Comparison of ENCODE assay signal across 15 cellular contexts in genomic region chr5:68282001-68282400, GRCh38.
DNase-seq lines count a peak whose midpoint lies in the region; ATAC-seq, FAIRE-seq and TF ChIP-seq lines count a peak whose summit lies in the region.
"Had no signal": no experiment of that assay in that cellular context is flagged by ENCODE, and none has a peak within 500 bp of the region (broad histone marks: within the 10 kb centered on the region; RNA-seq: fewer than 3 reads in every experiment).

No MANE protein-coding gene starts in this region.

- CTCF ChIA-PET in activated CD8-positive, alpha-beta T cell treated with anti-CD3 and anti-CD28 coated beads for 36 hours (lab: Charles Lee) = interaction anchor here (1.3 to 7.4 kb wide), 4 partner anchors 11 to 181 kb away, joined by 3 to 81 read pairs (median 8); no protein-coding TSS in a partner anchor
- CTCF ChIA-PET in A673 (lab: Charles Lee) = no interaction called here

- H3K27me3 ChIP-seq in lower lobe of right lung (ENCODE audit: low read depth) = no peaks in the 10 kb centered on the region
- no peaks in the 10 kb centered on the region for H3K27me3 ChIP-seq in tibial nerve
- H3K27me3 ChIP-seq in A673 (replicated peaks; ENCODE audit: insufficient read depth, low read depth, low read length, poor library complexity) = no peaks in the 10 kb centered on the region
- H3K27me3 ChIP-seq in pancreas = no peaks in the 10 kb centered on the region
- H3K27me3 ChIP-seq: foreskin keratinocyte had no signal

- no peak for TF ChIP-seq POLR2A in tibial nerve (IDR thresholded peaks at IDR 0.05)

- H3K9me3 Mint-ChIP-seq in activated T-cell treated with anti-CD3 and anti-CD28 coated beads, Interleukin-2, amount 50 U/mL, for 4 hours = no peaks in the 10 kb centered on the region
- no peaks in the 10 kb centered on the region for H3K9me3 Mint-ChIP-seq in activated CD8-positive, alpha-beta T cell treated with anti-CD3 and anti-CD28 coated beads for 36 hours
- H3K9me3 Mint-ChIP-seq: endodermal cell, mesothelial cell of epicardium had no signal

- TF ChIP-seq CTCF in activated CD8-positive, alpha-beta T cell treated with anti-CD3 and anti-CD28 coated beads for 36 hours (IDR thresholded peaks at IDR 0.05) = no peak
- TF ChIP-seq CTCF in lower lobe of right lung (IDR thresholded peaks at IDR 0.05) (no peak), tibial nerve (IDR thresholded peaks at IDR 0.05) (no peak), A673 (conservative IDR thresholded peaks at IDR 0.05; ENCODE audit: low read depth, low read length) (no peak), pancreas (IDR thresholded peaks at IDR 0.05) (no peak)

- 92 to 94% methylated on average over 4 of the region's 4 CpGs for WGBS in tibial nerve, 2 donors
- WGBS in pancreas, 2 donors = 89 to 93% methylated on average over 4 of the region's 4 CpGs

- no peak for DNase-seq in activated T-cell treated with anti-CD3 and anti-CD28 coated beads, Interleukin-2, amount 50 U/mL, for 4 hours
- no peak for DNase-seq in activated T-cell treated with anti-CD3 and anti-CD28 coated beads, Interleukin-2, amount 50 U/mL, for 48 hours
- no peak for DNase-seq in activated CD8-positive, alpha-beta T cell treated with anti-CD3 and anti-CD28 coated beads for 36 hours
- no peak for DNase-seq in lower lobe of right lung
- DNase-seq in tibial nerve (ENCODE audit: low spot score in 2 of 2) = no peak
- no peak for DNase-seq in A673 (ENCODE audit: low spot score)
- no peak for DNase-seq in pancreas
- no peak for DNase-seq in foreskin melanocyte
- DNase-seq: endodermal cell, foreskin keratinocyte, MM.1S, NCI-H69 had no signal

- H3K27ac ChIP-seq in lower lobe of right lung (no peak overlapping the region), tibial nerve (peak overlapping the region in 3 of 4 donors; percentile 11 to 72 (median 66)), A673 (ENCODE audit: low read depth, low read length, poor library complexity, severe bottlenecking) (no peak overlapping the region), pancreas (no peak overlapping the region)
- H3K27ac ChIP-seq: foreskin keratinocyte had no signal

- BruUV-seq in A673 (replicated peaks; lab: Mats Ljungman, UMichigan) = no TSS peak

- peaks cover 42% of the 10 kb centered on the region for H3K36me3 Mint-ChIP-seq in activated T-cell treated with anti-CD3 and anti-CD28 coated beads, Interleukin-2, amount 50 U/mL, for 4 hours (ENCODE audit: insufficient read depth)
- peaks cover 58% of the 10 kb centered on the region for H3K36me3 Mint-ChIP-seq in activated CD8-positive, alpha-beta T cell treated with anti-CD3 and anti-CD28 coated beads for 36 hours (ENCODE audit: low read depth)

- H3K4me3 ChIP-seq in lower lobe of right lung (peak overlapping the region; percentile 5), tibial nerve (no peak overlapping the region), A673 (ENCODE audit: low read depth, low read length, poor library complexity, severe bottlenecking) (no peak overlapping the region), pancreas (no peak overlapping the region)

- H3K9me3 ChIP-seq in lower lobe of right lung = no peaks in the 10 kb centered on the region
- H3K9me3 ChIP-seq in tibial nerve = no peaks in the 10 kb centered on the region
- no peaks in the 10 kb centered on the region for H3K9me3 ChIP-seq in A673 (ENCODE audit: low read depth, low read length, poor library complexity, severe bottlenecking)
- no peaks in the 10 kb centered on the region for H3K9me3 ChIP-seq in pancreas

- H3K4me3 Mint-ChIP-seq in activated T-cell treated with anti-CD3 and anti-CD28 coated beads, Interleukin-2, amount 50 U/mL, for 4 hours = peak overlapping the region; percentile 84
- peak overlapping the region; percentile 68 for H3K4me3 Mint-ChIP-seq in activated CD8-positive, alpha-beta T cell treated with anti-CD3 and anti-CD28 coated beads for 36 hours
- H3K4me3 Mint-ChIP-seq: endodermal cell, mesothelial cell of epicardium had no signal

- no peak for ATAC-seq in activated T-cell treated with anti-CD3 and anti-CD28 coated beads, Interleukin-2, amount 50 U/mL, for 4 hours
- ATAC-seq in activated CD8-positive, alpha-beta T cell treated with anti-CD3 and anti-CD28 coated beads for 36 hours = no peak
- ATAC-seq in lower lobe of right lung (no peak), pancreas (no peak)
- ATAC-seq: foreskin keratinocyte had no signal

- POLR2A ChIA-PET in activated CD8-positive, alpha-beta T cell treated with anti-CD3 and anti-CD28 coated beads for 36 hours (lab: Charles Lee) = interaction anchor here (2.4 kb wide), 1 partner anchor 66 kb away, joined by 11 read pairs; the partner anchor contains the start of gene PIK3R1
- POLR2A ChIA-PET in A673 (lab: Charles Lee; ENCODE audit: low non-redundant PET) = no interaction called here

- no peak for FAIRE-seq in pancreas (lab: Jason Lieb, UNC)
- FAIRE-seq: GM19239, RCC 7860 had no signal

- peak overlapping the region; percentile 83 for H3K27ac Mint-ChIP-seq in activated CD8-positive, alpha-beta T cell treated with anti-CD3 and anti-CD28 coated beads for 36 hours
- H3K27ac Mint-ChIP-seq: endodermal cell, mesothelial cell of epicardium had no signal

- peaks cover 96% of the 10 kb centered on the region for H3K4me1 Mint-ChIP-seq in activated T-cell treated with anti-CD3 and anti-CD28 coated beads, Interleukin-2, amount 50 U/mL, for 4 hours (ENCODE audit: low read depth)
- peaks cover 94% of the 10 kb centered on the region for H3K4me1 Mint-ChIP-seq in activated CD8-positive, alpha-beta T cell treated with anti-CD3 and anti-CD28 coated beads for 36 hours (ENCODE audit: low read depth)

- H3K4me1 ChIP-seq in lower lobe of right lung (peaks cover 38% of the 10 kb centered on the region), tibial nerve (peaks cover 0 to 96% (median 31%) of the 10 kb centered on the region in 4 donors), A673 (ENCODE audit: insufficient read depth, low read length, poor library complexity, severe bottlenecking) (peaks cover 11% of the 10 kb centered on the region), pancreas (peaks cover 10 to 25% (median 25%) of the 10 kb centered on the region in 3 donors)

- H3K27me3 Mint-ChIP-seq in activated T-cell treated with anti-CD3 and anti-CD28 coated beads, Interleukin-2, amount 50 U/mL, for 4 hours (ENCODE audit: low read depth) = no peaks in the 10 kb centered on the region
- H3K27me3 Mint-ChIP-seq in activated CD8-positive, alpha-beta T cell treated with anti-CD3 and anti-CD28 coated beads for 36 hours = no peaks in the 10 kb centered on the region

- H3K36me3 ChIP-seq in lower lobe of right lung (peaks cover 74% of the 10 kb centered on the region), tibial nerve (peaks cover 7 to 81% (median 7%) of the 10 kb centered on the region in 3 donors), A673 (ENCODE audit: insufficient read depth, low read length, poor library complexity, severe bottlenecking) (peaks cover 50% of the 10 kb centered on the region), pancreas (peaks cover 0 to 18% (median 8%) of the 10 kb centered on the region in 3 donors)

- TF ChIP-seq EP300 in tibial nerve (IDR thresholded peaks at IDR 0.05) = no peak

- intact Hi-C loops in activated CD8-positive, alpha-beta T cell treated with anti-CD3 and anti-CD28 coated beads for 36 hours (cut with micrococcal nuclease) = loop anchor here (5.0 kb wide), 1 partner anchor 680 kb away; no protein-coding TSS in a partner anchor
- intact Hi-C loops in lower lobe of right lung (cut with DNase I) = loop anchor here (10.0 kb wide), 1 partner anchor 173 kb away; no protein-coding TSS in a partner anchor
- intact Hi-C loops in A673 (cut with micrococcal nuclease; ENCODE audit: unreplicated experiment) = no loop called here
- intact Hi-C loops in pancreas (cut with DNase I) = loop anchor here in 1 of 3 donors (10.0 kb wide), 1 partner anchor 683 kb away; no protein-coding TSS in a partner anchor

Comparison
In these comparisons a context has a peak if more than half of its experiments do, and no peak if none do; other contexts are left out.
1. H3K27ac ChIP-seq: peak in tibial nerve (3 of 4); none in lower lobe of right lung (single experiment), A673 (single experiment) and pancreas (0 of 4).